In the genomic region with DNA sequence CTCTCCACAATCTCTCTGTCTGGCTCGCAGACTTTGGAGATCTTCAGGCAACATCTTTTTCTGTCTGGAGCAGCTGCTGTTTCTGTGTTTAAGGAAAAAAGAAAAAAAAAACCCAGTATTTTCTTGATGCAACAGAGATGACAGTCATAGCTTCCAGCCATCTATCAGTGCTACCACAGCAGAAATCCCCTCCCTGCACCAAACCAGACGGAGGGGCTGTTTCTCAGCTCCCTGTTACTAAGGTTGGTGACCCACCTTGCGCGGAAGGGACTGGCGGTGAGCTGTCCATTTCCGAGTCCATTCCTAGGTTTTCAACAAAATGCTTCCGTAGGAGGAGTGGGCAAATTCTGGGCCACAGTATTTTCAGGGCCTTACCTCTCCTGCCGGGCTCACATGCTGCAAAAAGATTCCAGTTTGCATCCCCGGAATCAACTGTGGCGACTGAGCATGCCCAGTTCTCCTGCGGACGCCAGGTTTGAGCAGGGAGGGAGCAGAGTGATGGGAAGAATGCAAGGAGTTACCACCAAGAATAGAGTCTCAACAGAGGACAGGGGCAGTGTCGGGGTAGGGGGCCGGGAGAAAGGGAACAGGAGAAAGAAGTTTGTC, we compare ENCODE assay signal across 13 cellular contexts. TPM values are rescaled to one million over a fixed set of nuclear protein-coding genes. Genes with fewer than 3 reads are reported as not detected.
DNase-seq lines count a peak whose midpoint lies in the region; ATAC-seq and TF ChIP-seq lines count a peak whose summit lies in the region.
"Had no signal": no experiment of that assay in that cellular context is flagged by ENCODE, and none has a peak within 500 bp of the region (broad histone marks: within the 10 kb centered on the region; RNA-seq: fewer than 3 reads in every experiment).

No MANE protein-coding gene starts in this region.

- H3K4me1 Mint-ChIP-seq in H9 = peaks cover 17 to 23% of the 10 kb centered on the region in 2 experiments
- no peaks in the 10 kb centered on the region for H3K4me1 Mint-ChIP-seq in stimulated activated memory B cell treated with anti-CD40 and anti-IgM and Interleukin-4, amounts not matched to agents 10 μg/mL and 1 μg/mL and 100 μg/mL, for 72 hours

- H3K27ac ChIP-seq in H9 (ENCODE audit: insufficient read length, low read depth, low read length) = no peak overlapping the region
- no peak overlapping the region for H3K27ac ChIP-seq in OCI-LY3 (ENCODE audit: low read length)

- no peaks in the 10 kb centered on the region for H3K36me3 Mint-ChIP-seq in H9 (ENCODE audit: insufficient read depth in 1 of 3, low read depth in 3 of 3)
- no peaks in the 10 kb centered on the region for H3K36me3 Mint-ChIP-seq in stimulated activated memory B cell treated with anti-CD40 and anti-IgM and Interleukin-4, amounts not matched to agents 10 μg/mL and 1 μg/mL and 100 μg/mL, for 72 hours
- H3K36me3 Mint-ChIP-seq: activated naive CD4-positive, alpha-beta T cell treated with anti-CD3 and anti-CD28 coated beads, Interleukin-2, amount 50 U/mL, for 72 hours; natural killer cell treated with Interleukin-12 subunit alpha and Interleukin-12 subunit beta and Interleukin-15 and Interleukin-18, amount 100 ng/mL, for 72 hours had no signal

- no peak overlapping the region for H2AK5ac ChIP-seq in H9 (ENCODE audit: insufficient read length, low read length)

- no peak overlapping the region for H3T11ph ChIP-seq in H9 (ENCODE audit: low read length)

- WGBS in H9 (ENCODE audit: extremely low coverage, insufficient read length, low lambda C conversion rate) = no CpG with 5 or more reads among the region's 14 CpGs

- no peak overlapping the region for H2BK5ac ChIP-seq in H9 (ENCODE audit: insufficient read length, low read length)

- H2BK120ac ChIP-seq in H9 (ENCODE audit: low read depth, low read length, poor library complexity, severe bottlenecking) = no peak overlapping the region

- peak overlapping the region; percentile 79 for H3K4me3 ChIP-seq in OCI-LY3 (ENCODE audit: low read length)
- peak overlapping the region; percentile 10 for H3K4me3 ChIP-seq in epithelial cell of proximal tubule (ENCODE audit: low read depth, low read length)

- no peak overlapping the region for H3K14ac ChIP-seq in H9 (ENCODE audit: insufficient read depth, low read length)

- H3K4ac ChIP-seq in H9 (ENCODE audit: low read depth, low read length) = no peak overlapping the region

- intact Hi-C loops in left ventricle myocardium superior (cut with micrococcal nuclease) = no loop called here

- no peaks in the 10 kb centered on the region for H3K9me3 Mint-ChIP-seq in H9
- H3K9me3 Mint-ChIP-seq in stimulated activated memory B cell treated with anti-CD40 and anti-IgM and Interleukin-4, amounts not matched to agents 10 μg/mL and 1 μg/mL and 100 μg/mL, for 72 hours = no peaks in the 10 kb centered on the region
- H3K9me3 Mint-ChIP-seq: activated naive CD4-positive, alpha-beta T cell treated with anti-CD3 and anti-CD28 coated beads, Interleukin-2, amount 50 U/mL, for 72 hours had no signal

- no peaks in the 10 kb centered on the region for H3K9me3 ChIP-seq in H9 (ENCODE audit: control insufficient read depth, low read depth, low read length)
- no peaks in the 10 kb centered on the region for H3K9me3 ChIP-seq in OCI-LY3 (ENCODE audit: insufficient read depth, low read length)

- no peak overlapping the region for H2BK20ac ChIP-seq in H9 (ENCODE audit: low read depth, low read length, poor library complexity, severe bottlenecking)

- no peak for ATAC-seq in stimulated activated memory B cell treated with anti-CD40 and anti-IgM and Interleukin-4, amounts not matched to agents 10 μg/mL and 1 μg/mL and 100 μg/mL, for 72 hours
- no peak for ATAC-seq in left ventricle myocardium superior
- ATAC-seq: natural killer cell treated with Interleukin-12 subunit alpha and Interleukin-12 subunit beta and Interleukin-15 and Interleukin-18, amount 100 ng/mL, for 72 hours had no signal

- no peak overlapping the region for H4K8ac ChIP-seq in H9 (replicated peaks; ENCODE audit: insufficient read length, low read depth, low read length)

- H3K27ac Mint-ChIP-seq in H9 = no peak overlapping the region
- H3K27ac Mint-ChIP-seq in stimulated activated memory B cell treated with anti-CD40 and anti-IgM and Interleukin-4, amounts not matched to agents 10 μg/mL and 1 μg/mL and 100 μg/mL, for 72 hours = no peak overlapping the region
- H3K27ac Mint-ChIP-seq: natural killer cell treated with Interleukin-12 subunit alpha and Interleukin-12 subunit beta and Interleukin-15 and Interleukin-18, amount 100 ng/mL, for 72 hours had no signal

- H2BK15ac ChIP-seq in H9 (ENCODE audit: low read depth, low read length) = no peak overlapping the region

- peaks cover 15% of the 10 kb centered on the region for H3K23me2 ChIP-seq in H9 (ENCODE audit: insufficient read length, low read depth, low read length, poor library complexity, severe bottlenecking)

- no peaks in the 10 kb centered on the region for H3K79me1 ChIP-seq in H9 (ENCODE audit: insufficient read depth, low read depth, low read length, poor library complexity, severe bottlenecking)

- H4K20me1 ChIP-seq in H9 (ENCODE audit: control insufficient read depth, insufficient read depth, insufficient read length) (no peaks in the 10 kb centered on the region), OCI-LY3 (ENCODE audit: insufficient read depth, low read length) (no peaks in the 10 kb centered on the region)

- no peak overlapping the region for H3K18ac ChIP-seq in H9 (ENCODE audit: insufficient read length, low read depth, low read length)

- no peaks in the 10 kb centered on the region for H3K36me3 ChIP-seq in OCI-LY3 (replicated peaks; ENCODE audit: low read depth, low read length)

- peaks cover 41% of the 10 kb centered on the region for H3K27me3 Mint-ChIP-seq in H9 (ENCODE audit: low read depth)
- H3K27me3 Mint-ChIP-seq in stimulated activated memory B cell treated with anti-CD40 and anti-IgM and Interleukin-4, amounts not matched to agents 10 μg/mL and 1 μg/mL and 100 μg/mL, for 72 hours = peaks cover 13% of the 10 kb centered on the region

- no peaks in the 10 kb centered on the region; the same call in 1 of the 2 replicates for H3K27me3 ChIP-seq in H9 (ENCODE audit: insufficient read depth, low read length)
- no peaks in the 10 kb centered on the region; the same call in 1 of the 2 replicates for H3K27me3 ChIP-seq in OCI-LY3 (ENCODE audit: low read depth, low read length)

- no peak overlapping the region for H4K91ac ChIP-seq in H9 (ENCODE audit: insufficient read length, low read depth, low read length)

- H3K9ac ChIP-seq in H9 (ENCODE audit: extremely low read depth, insufficient read length, low read length) (peak overlapping the region; percentile 34), OCI-LY3 (ENCODE audit: low read length) (no peak overlapping the region)

- no peak overlapping the region for H4K5ac ChIP-seq in H9 (ENCODE audit: insufficient read length, low read depth, low read length)

- H3K4me2 ChIP-seq in H9 (ENCODE audit: insufficient read depth, insufficient read length, low read length) = peak overlapping the region; percentile 72
- H3K4me2 ChIP-seq in OCI-LY3 (ENCODE audit: low read length) = peak overlapping the region; percentile 77; the same call in 1 of the 2 replicates

- H2AFZ ChIP-seq in H9 (ENCODE audit: low read length) (no peak overlapping the region), OCI-LY3 (ENCODE audit: low read depth, low read length) (no peak overlapping the region)

- no peaks in the 10 kb centered on the region for H3K4me1 ChIP-seq in H9 (ENCODE audit: insufficient read depth, low read length)
- H3K4me1 ChIP-seq in OCI-LY3 (ENCODE audit: low read length) = peaks cover 12% of the 10 kb centered on the region

- no peak overlapping the region for H3K56ac ChIP-seq in H9 (ENCODE audit: insufficient read length, low read depth, low read length)

- peak overlapping the region; percentile 83 to 90 for H3K4me3 Mint-ChIP-seq in H9
- no peak overlapping the region for H3K4me3 Mint-ChIP-seq in stimulated activated memory B cell treated with anti-CD40 and anti-IgM and Interleukin-4, amounts not matched to agents 10 μg/mL and 1 μg/mL and 100 μg/mL, for 72 hours

- DNase-seq in H9 (peak; percentile 75), epithelial cell of proximal tubule (ENCODE audit: low read depth) (no peak), occipital lobe (lab: John Stamatoyannopoulos, UW) (peak; percentile 60), OCI-M1 (lab: John Stamatoyannopoulos, UW) (no peak), GM19238 (ENCODE audit: insufficient read length, low spot score) (no peak), left ventricle myocardium superior (no peak)
- DNase-seq: DMS79 treated with DMSO at 0.1 percent for 48 hours, T-helper 9 cell had no signal

- TF ChIP-seq CTCF in H9 (conservative IDR thresholded peaks at IDR 0.05) (no peak), OCI-LY3 (IDR thresholded peaks at IDR 0.05; ENCODE audit: low read depth, low read length) (no peak), epithelial cell of proximal tubule (conservative IDR thresholded peaks at IDR 0.05; ENCODE audit: low read depth, low read length) (no peak)

- H3K23ac ChIP-seq in H9 (ENCODE audit: insufficient read length, low read depth, low read length) = no peak overlapping the region

- no peaks in the 10 kb centered on the region for H3K79me2 ChIP-seq in H9 (ENCODE audit: insufficient read depth, low read length)
- H3K79me2 ChIP-seq in OCI-LY3 (ENCODE audit: low read length) = no peaks in the 10 kb centered on the region

- no peak overlapping the region for H2BK12ac ChIP-seq in H9 (ENCODE audit: insufficient read length, low read depth, low read length)

RNA-seq across cellular contexts. Expression of a gene that starts 1.2 kb away (rescaled TPM):
- 0.04 TPM in 1 of 2 replicates, not detected in the other for total RNA-seq in H9 (2021)
- total RNA-seq in epithelial cell of proximal tubule = not detected in 2 replicates
- total RNA-seq in occipital lobe = 88.1 TPM
- not detected for total RNA-seq in left ventricle myocardium superior
- total RNA-seq: HT-29 had no signal

Comparison
In these comparisons a context has a peak if more than half of its experiments do, and no peak if none do; other contexts are left out.
1. DNase-seq: peak in H9 (single experiment) and occipital lobe (single experiment); none in epithelial cell of proximal tubule (single experiment), OCI-M1 (single experiment), GM19238 (single experiment) and left ventricle myocardium superior (single experiment).
2. RNA of a gene that starts 1.2 kb away (total RNA-seq): 88.1 TPM in occipital lobe (single experiment); 0.04 TPM in H9, not detected in epithelial cell of proximal tubule and not detected in left ventricle myocardium superior (single experiment); every median in the first group is over 10 times any median in the second.